1 cellular context compared by ENCODE assay signal in genomic region chrY:12681535-12681934, GRCh38.
TF ChIP-seq lines count a peak whose summit lies in the region.

No MANE protein-coding gene starts in this region.

TF ChIP-seq in endothelial cell of umbilical vein, 7 proteins besides CTCF, POLR2A, EP300 and RAD21:
- TF ChIP-seq MYC (IDR thresholded peaks at IDR 0.05; ENCODE audit: low read depth, low read length), result no peak
- TF ChIP-seq FOS (IDR thresholded peaks at IDR 0.05; ENCODE audit: borderline replicate concordance, insufficient read depth, low read length), result no peak
- no peak for TF ChIP-seq GATA2 (IDR thresholded peaks at IDR 0.05; ENCODE audit: insufficient read depth, insufficient read length, low read depth, low read length)
- no peak for TF ChIP-seq EZH2 (IDR thresholded peaks at IDR 0.05; ENCODE audit: borderline replicate concordance, low read depth, low read length, severe bottlenecking)
- no peak for TF ChIP-seq MAX (IDR thresholded peaks at IDR 0.05; ENCODE audit: insufficient read depth, insufficient read length)
- TF ChIP-seq POLR2AphosphoS5 (IDR thresholded peaks at IDR 0.05; ENCODE audit: insufficient read depth, low read depth, low read length), result no peak
- no peak for TF ChIP-seq JUN (IDR thresholded peaks at IDR 0.05; ENCODE audit: borderline replicate concordance, insufficient read depth, insufficient read length, low read depth)
